Comparison of ENCODE assay signal across 20 cellular contexts in the genomic region with DNA sequence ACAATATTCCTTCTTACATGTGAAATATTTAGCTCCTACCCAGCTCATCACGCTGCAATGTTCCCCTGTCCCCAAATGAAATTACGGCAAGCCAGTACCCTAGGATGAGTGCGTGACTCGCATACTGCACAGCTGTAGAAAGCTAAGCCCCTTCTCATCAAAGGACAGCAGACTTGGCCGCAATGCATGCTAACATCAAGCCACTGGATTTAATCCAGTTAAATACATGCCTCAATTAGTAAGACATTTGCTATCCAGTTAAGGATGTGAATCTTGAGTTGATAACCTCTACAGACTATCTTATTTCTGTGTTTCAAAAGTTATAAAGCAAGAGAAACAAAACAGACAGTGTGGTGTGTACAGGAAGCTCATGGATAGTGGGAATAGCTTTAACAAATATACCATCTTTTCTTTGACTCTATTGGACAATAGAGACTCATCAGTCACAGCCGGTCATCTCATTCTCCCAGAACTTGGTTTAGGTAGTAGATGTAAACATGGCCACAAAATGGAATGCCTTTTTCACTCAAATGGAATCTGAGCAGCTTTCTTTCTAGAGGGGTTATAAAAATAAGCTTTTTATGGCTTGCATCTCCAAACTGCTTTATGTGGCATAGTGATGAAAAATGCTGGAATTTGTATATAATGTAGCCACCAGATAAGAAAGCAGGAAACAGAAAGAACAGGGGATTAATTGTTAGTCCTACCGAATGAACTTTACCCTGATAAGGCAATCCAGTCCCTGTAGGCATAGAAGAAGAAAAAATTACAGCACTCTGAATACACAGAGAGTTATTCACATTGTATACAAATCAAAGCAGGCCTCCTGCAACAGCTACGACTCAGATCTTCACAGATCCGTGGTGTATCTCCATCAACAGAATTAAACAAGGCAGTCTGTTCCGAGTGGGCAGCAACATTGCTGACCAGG.
A peak's percentile ranks its signal among the peaks of the same experiment; 100 is the strongest.
DNase-seq lines count a peak whose midpoint lies in the region; ATAC-seq and TF ChIP-seq lines count a peak whose summit lies in the region.
"Had no signal": no experiment of that assay in that cellular context is flagged by ENCODE, and none has a peak within 500 bp of the region (broad histone marks: within the 10 kb centered on the region; RNA-seq: fewer than 3 reads in every experiment).

No MANE protein-coding gene starts in this region.

- no peak overlapping the region for H3K4me2 ChIP-seq in GM23338

- no peak overlapping the region for H3K4me3 Mint-ChIP-seq in progenitor cell of endocrine pancreas (ENCODE audit: low read depth)
- H3K4me3 Mint-ChIP-seq in GM23338, result no peak overlapping the region
- H3K4me3 Mint-ChIP-seq: effector memory CD8-positive, alpha-beta T cell had no signal

- no peak overlapping the region for H2AFZ ChIP-seq in GM23338

- H3K27ac Mint-ChIP-seq in progenitor cell of endocrine pancreas, result peak overlapping the region; percentile 65
- H3K27ac Mint-ChIP-seq in GM23338, result no peak overlapping the region
- H3K27ac Mint-ChIP-seq: effector memory CD8-positive, alpha-beta T cell had no signal

- no peak for ATAC-seq in HG03521 (IDR thresholded peaks at IDR 0.05; ENCODE audit: unreplicated experiment)
- no peak for ATAC-seq in GM23338
- no peak for ATAC-seq in GM18502 (IDR thresholded peaks at IDR 0.05; ENCODE audit: poor library complexity, unreplicated experiment)
- ATAC-seq: effector memory CD8-positive, alpha-beta T cell; GM12878; HCT116; left lung had no signal

- H3K27me3 Mint-ChIP-seq in progenitor cell of endocrine pancreas (no peaks in the 10 kb centered on the region), GM23338 (ENCODE audit: insufficient read depth, low read depth, poor library complexity) (peaks cover 5% of the 10 kb centered on the region)
- H3K27me3 Mint-ChIP-seq: effector memory CD8-positive, alpha-beta T cell had no signal

- no peaks in the 10 kb centered on the region for H4K20me1 ChIP-seq in GM23338 (replicated peaks; ENCODE audit: insufficient read depth)

- TF ChIP-seq CTCF in progenitor cell of endocrine pancreas (IDR thresholded peaks at IDR 0.05; ENCODE audit: unreplicated experiment), result no peak
- no peak for TF ChIP-seq CTCF in GM23338 (conservative IDR thresholded peaks at IDR 0.05; ENCODE audit: low read depth in 2 of 2)

- H3K36me3 Mint-ChIP-seq in progenitor cell of endocrine pancreas (ENCODE audit: insufficient read depth) (peaks cover 2% of the 10 kb centered on the region), GM23338 (ENCODE audit: low read depth) (no peaks in the 10 kb centered on the region)

- H3K27me3 ChIP-seq in GM23338 (ENCODE audit: insufficient read depth), result no peaks in the 10 kb centered on the region
- H3K27me3 ChIP-seq in MG63, result no peaks in the 10 kb centered on the region
- H3K27me3 ChIP-seq: adrenal gland, left lung had no signal

- H3K9me3 Mint-ChIP-seq in progenitor cell of endocrine pancreas (ENCODE audit: low read depth) (no peaks in the 10 kb centered on the region), GM23338 (no peaks in the 10 kb centered on the region)

- H3F3A ChIP-seq in GM23338 (replicated peaks; ENCODE audit: low read depth), result no peaks in the 10 kb centered on the region

- H3K4me1 Mint-ChIP-seq in progenitor cell of endocrine pancreas (ENCODE audit: low read depth) (peaks cover 27% of the 10 kb centered on the region), GM23338 (peaks cover 3% of the 10 kb centered on the region; the same call in 2 of the 3 replicates)

- no peak overlapping the region for H3K27ac ChIP-seq in GM23338 (ENCODE audit: low read depth)
- H3K27ac ChIP-seq: adrenal gland, left lung, skin epidermis had no signal

- DNase-seq in Daoy (ENCODE audit: low read depth) (peak; percentile 7), SK-N-DZ (ENCODE audit: low spot score) (peak; percentile 1), foreskin melanocyte (peak; percentile 91), progenitor cell of endocrine pancreas (ENCODE audit: low spot score, unreplicated experiment) (no peak), GM23338 (ENCODE audit: low spot score) (no peak), MG63 (no peak)
- DNase-seq: activated CD4-positive, alpha-beta T cell treated with anti-CD3 and anti-CD28 coated beads for 4 hours; activated effector memory CD4-positive, alpha-beta T cell treated with anti-CD3 and anti-CD28 coated beads, Interleukin-2, amount 50 U/mL, for 16 hours; adrenal gland; Calu3; effector memory CD8-positive, alpha-beta T cell; GF-D8; left lung; NCI-H1694; stimulated activated CD4-positive, alpha-beta T cell treated with anti-CD3 and anti-CD28 coated beads, Interleukin-4, amount 100 ng/mL, for 4 hours had no signal

- H3K9me3 ChIP-seq in MG63, result no peaks in the 10 kb centered on the region
- H3K9me3 ChIP-seq: adrenal gland, left lung had no signal

- 0 out of 2 replicates have a peak, but pooled peaks cover 4% of the 10 kb centered on the region for H3K9me2 ChIP-seq in GM23338 (ENCODE audit: insufficient read depth)

- no peaks in the 10 kb centered on the region for H3K4me1 ChIP-seq in GM23338 (ENCODE audit: insufficient read depth)
- H3K4me1 ChIP-seq: adrenal gland, left lung had no signal

- H3K4me3 ChIP-seq in GM23338 (no peak overlapping the region), MG63 (no peak overlapping the region)
- H3K4me3 ChIP-seq: adrenal gland, GM12878, left lung, skin epidermis had no signal

- no peaks in the 10 kb centered on the region for H3K79me2 ChIP-seq in GM23338 (replicated peaks; ENCODE audit: insufficient read depth)

- no peaks in the 10 kb centered on the region for H3K36me3 ChIP-seq in GM23338 (ENCODE audit: insufficient read depth)
- no peaks in the 10 kb centered on the region for H3K36me3 ChIP-seq in MG63
- H3K36me3 ChIP-seq: adrenal gland, left lung had no signal

TF ChIP-seq in GM23338, 12 proteins besides CTCF, POLR2A, EP300 and RAD21 (continues in another document):
- TF ChIP-seq ZNF114 (CRISPR knock-in tag; IDR thresholded peaks at IDR 0.05) (no peak), EZH2phosphoT487 (IDR thresholded peaks at IDR 0.05; ENCODE audit: unreplicated experiment) (no peak), NANOG (IDR thresholded peaks at IDR 0.05; ENCODE audit: borderline replicate concordance) (no peak), CREB1 (CRISPR knock-in tag; IDR thresholded peaks at IDR 0.05; ENCODE audit: low read depth) (no peak), ZNF331 (CRISPR knock-in tag; IDR thresholded peaks at IDR 0.05; ENCODE audit: low read depth) (no peak), STAT1 (IDR thresholded peaks at IDR 0.05; ENCODE audit: unreplicated experiment) (no peak), EZH2 (IDR thresholded peaks at IDR 0.05; ENCODE audit: low read depth, unreplicated experiment) (no peak)
- TF ChIP-seq, protein P1, sequence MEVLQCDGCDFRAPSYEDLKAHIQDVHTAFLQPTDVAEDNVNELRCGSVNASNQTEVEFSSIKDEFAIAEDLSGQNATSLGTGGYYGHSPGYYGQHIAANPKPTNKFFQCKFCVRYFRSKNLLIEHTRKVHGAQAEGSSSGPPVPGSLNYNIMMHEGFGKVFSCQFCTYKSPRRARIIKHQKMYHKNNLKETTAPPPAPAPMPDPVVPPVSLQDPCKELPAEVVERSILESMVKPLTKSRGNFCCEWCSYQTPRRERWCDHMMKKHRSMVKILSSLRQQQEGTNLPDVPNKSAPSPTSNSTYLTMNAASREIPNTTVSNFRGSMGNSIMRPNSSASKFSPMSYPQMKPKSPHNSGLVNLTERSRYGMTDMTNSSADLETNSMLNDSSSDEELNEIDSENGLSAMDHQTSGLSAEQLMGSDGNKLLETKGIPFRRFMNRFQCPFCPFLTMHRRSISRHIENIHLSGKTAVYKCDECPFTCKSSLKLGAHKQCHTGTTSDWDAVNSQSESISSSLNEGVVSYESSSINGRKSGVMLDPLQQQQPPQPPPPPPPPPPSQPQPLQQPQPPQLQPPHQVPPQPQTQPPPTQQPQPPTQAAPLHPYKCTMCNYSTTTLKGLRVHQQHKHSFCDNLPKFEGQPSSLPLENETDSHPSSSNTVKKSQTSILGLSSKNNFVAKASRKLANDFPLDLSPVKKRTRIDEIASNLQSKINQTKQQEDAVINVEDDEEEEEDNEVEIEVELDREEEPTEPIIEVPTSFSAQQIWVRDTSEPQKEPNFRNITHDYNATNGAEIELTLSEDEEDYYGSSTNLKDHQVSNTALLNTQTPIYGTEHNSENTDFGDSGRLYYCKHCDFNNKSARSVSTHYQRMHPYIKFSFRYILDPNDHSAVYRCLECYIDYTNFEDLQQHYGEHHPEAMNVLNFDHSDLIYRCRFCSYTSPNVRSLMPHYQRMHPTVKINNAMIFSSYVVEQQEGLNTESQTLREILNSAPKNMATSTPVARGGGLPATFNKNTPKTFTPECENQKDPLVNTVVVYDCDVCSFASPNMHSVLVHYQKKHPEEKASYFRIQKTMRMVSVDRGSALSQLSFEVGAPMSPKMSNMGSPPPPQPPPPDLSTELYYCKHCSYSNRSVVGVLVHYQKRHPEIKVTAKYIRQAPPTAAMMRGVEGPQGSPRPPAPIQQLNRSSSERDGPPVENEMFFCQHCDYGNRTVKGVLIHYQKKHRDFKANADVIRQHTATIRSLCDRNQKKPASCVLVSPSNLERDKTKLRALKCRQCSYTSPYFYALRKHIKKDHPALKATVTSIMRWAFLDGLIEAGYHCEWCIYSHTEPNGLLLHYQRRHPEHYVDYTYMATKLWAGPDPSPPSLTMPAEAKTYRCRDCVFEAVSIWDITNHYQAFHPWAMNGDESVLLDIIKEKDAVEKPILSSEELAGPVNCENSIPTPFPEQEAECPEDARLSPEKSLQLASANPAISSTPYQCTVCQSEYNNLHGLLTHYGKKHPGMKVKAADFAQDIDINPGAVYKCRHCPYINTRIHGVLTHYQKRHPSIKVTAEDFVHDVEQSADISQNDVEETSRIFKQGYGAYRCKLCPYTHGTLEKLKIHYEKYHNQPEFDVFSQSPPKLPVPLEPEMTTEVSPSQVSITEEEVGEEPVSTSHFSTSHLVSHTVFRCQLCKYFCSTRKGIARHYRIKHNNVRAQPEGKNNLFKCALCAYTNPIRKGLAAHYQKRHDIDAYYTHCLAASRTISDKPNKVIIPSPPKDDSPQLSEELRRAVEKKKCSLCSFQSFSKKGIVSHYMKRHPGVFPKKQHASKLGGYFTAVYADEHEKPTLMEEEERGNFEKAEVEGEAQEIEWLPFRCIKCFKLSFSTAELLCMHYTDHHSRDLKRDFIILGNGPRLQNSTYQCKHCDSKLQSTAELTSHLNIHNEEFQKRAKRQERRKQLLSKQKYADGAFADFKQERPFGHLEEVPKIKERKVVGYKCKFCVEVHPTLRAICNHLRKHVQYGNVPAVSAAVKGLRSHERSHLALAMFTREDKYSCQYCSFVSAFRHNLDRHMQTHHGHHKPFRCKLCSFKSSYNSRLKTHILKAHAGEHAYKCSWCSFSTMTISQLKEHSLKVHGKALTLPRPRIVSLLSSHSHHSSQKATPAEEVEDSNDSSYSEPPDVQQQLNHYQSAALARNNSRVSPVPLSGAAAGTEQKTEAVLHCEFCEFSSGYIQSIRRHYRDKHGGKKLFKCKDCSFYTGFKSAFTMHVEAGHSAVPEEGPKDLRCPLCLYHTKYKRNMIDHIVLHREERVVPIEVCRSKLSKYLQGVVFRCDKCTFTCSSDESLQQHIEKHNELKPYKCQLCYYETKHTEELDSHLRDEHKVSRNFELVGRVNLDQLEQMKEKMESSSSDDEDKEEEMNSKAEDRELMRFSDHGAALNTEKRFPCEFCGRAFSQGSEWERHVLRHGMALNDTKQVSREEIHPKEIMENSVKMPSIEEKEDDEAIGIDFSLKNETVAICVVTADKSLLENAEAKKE (CRISPR knock-in tag; IDR thresholded peaks at IDR 0.05), result no peak

Comparison
In these comparisons a context has a peak if more than half of its experiments do, and no peak if none do; other contexts are left out.
1. DNase-seq: peak in Daoy (single experiment), SK-N-DZ (single experiment) and foreskin melanocyte (single experiment); none in progenitor cell of endocrine pancreas (single experiment), GM23338 (single experiment) and MG63 (single experiment).